8 cellular contexts compared by ENCODE assay signal in genomic region chr11:74749127-74749964, GRCh38. TPM values are rescaled to one million over a fixed set of nuclear protein-coding genes. Genes with fewer than 3 reads are reported as not detected.
DNase-seq lines count a peak whose midpoint lies in the region; ATAC-seq and TF ChIP-seq lines count a peak whose summit lies in the region.

No MANE protein-coding gene starts in this region.

- H3K36me3 ChIP-seq in GM06990 (ENCODE audit: control insufficient read depth, insufficient read depth, low read length) (no peaks in the 10 kb centered on the region), smooth muscle cell (ENCODE audit: low read depth) (no peaks in the 10 kb centered on the region)

- TF ChIP-seq CTCF in GM06990 (IDR thresholded peaks at IDR 0.05; ENCODE audit: insufficient read depth, low read length, poor library complexity, severe bottlenecking) (no peak), brain (conservative IDR thresholded peaks at IDR 0.05) (no peak), smooth muscle cell (IDR thresholded peaks at IDR 0.05; ENCODE audit: borderline replicate concordance, insufficient read depth, poor library complexity, severe bottlenecking) (no peak)

- H3K27ac ChIP-seq in smooth muscle cell (ENCODE audit: low read depth): peak overlapping the region; percentile 81

- H3K4me3 ChIP-seq in GM06990 (replicated peaks; ENCODE audit: low read depth, low read length): peak overlapping the region; percentile 73
- H3K4me3 ChIP-seq in smooth muscle cell: peak overlapping the region; percentile 91

- ATAC-seq in GM21619 (IDR thresholded peaks at IDR 0.05; ENCODE audit: unreplicated experiment): peak; percentile 44

- no peaks in the 10 kb centered on the region for H3K27me3 ChIP-seq in GM06990 (replicated peaks; ENCODE audit: control insufficient read depth, insufficient read depth, low read length)
- no peaks in the 10 kb centered on the region for H3K27me3 ChIP-seq in smooth muscle cell (ENCODE audit: low read depth)

- peak; percentile 81 for DNase-seq in GM06990 (ENCODE audit: extremely low read depth, insufficient read length)
- peak; percentile 34 for DNase-seq in T-helper 9 cell
- DNase-seq in iPS-NIHi11 (ENCODE audit: low spot score): peak; percentile 85
- no peak for DNase-seq in smooth muscle cell (lab: John Stamatoyannopoulos, UW; ENCODE audit: unreplicated experiment)
- no peak for DNase-seq in dedifferentiated amniotic fluid mesenchymal stem cell (ENCODE audit: extremely low spot score)

- peaks cover 27% of the 10 kb centered on the region for H4K20me1 ChIP-seq in smooth muscle cell (ENCODE audit: low read depth)

- H3K4me3 Mint-ChIP-seq in brain: peak overlapping the region; percentile 90 to 98 (median 95)

- H3K4me2 ChIP-seq in smooth muscle cell: peak overlapping the region; percentile 89

- H3K9me3 Mint-ChIP-seq in brain: peaks cover 0 to 8% (median 0%) of the 10 kb centered on the region in 5 experiments

- H3F3A ChIP-seq in smooth muscle cell (ENCODE audit: low read depth): peaks cover 15% of the 10 kb centered on the region

- peaks cover 50% of the 10 kb centered on the region for H3K4me1 Mint-ChIP-seq in brain

- H3K36me3 Mint-ChIP-seq in brain: peaks cover 23% of the 10 kb centered on the region

- no peak for TF ChIP-seq EP300 in Ishikawa (IDR thresholded peaks at IDR 0.05; ENCODE audit: borderline replicate concordance)

- H3K9me3 ChIP-seq in smooth muscle cell (replicated peaks; ENCODE audit: low read depth): no peaks in the 10 kb centered on the region

- H3K4me1 ChIP-seq in smooth muscle cell (ENCODE audit: low read depth): peaks cover 15% of the 10 kb centered on the region

- peak overlapping the region; percentile 96 for H3K9ac ChIP-seq in smooth muscle cell (ENCODE audit: low read depth)

- peak overlapping the region; percentile 82 to 95 (median 93) for H3K27ac Mint-ChIP-seq in brain

- 2% methylated on average over 62 of the region's 63 CpGs for WGBS in smooth muscle cell (ENCODE audit: low lambda C conversion rate)

- no peak for TF ChIP-seq RAD21 in Ishikawa (IDR thresholded peaks at IDR 0.05; ENCODE audit: low read depth)

- peak overlapping the region; percentile 68 for H2AFZ ChIP-seq in smooth muscle cell (ENCODE audit: low read depth)

- peaks cover 47% of the 10 kb centered on the region for H3K79me2 ChIP-seq in smooth muscle cell (ENCODE audit: low read depth)

- H3K27me3 Mint-ChIP-seq in brain: peaks cover 7% of the 10 kb centered on the region

TF ChIP-seq in Ishikawa, 13 proteins besides CTCF, POLR2A, EP300 and RAD21:
- TF ChIP-seq MAX (IDR thresholded peaks at IDR 0.05): peak; percentile 84
- TF ChIP-seq TCF12 (IDR thresholded peaks at IDR 0.05; ENCODE audit: low read depth): no peak

RNA-seq across cellular contexts. Expression of gene RNF169, which starts 0.7 kb away (rescaled TPM):
- 4.7 TPM for polyA plus RNA-seq in brain (ENCODE audit: insufficient read depth, low read depth, low replicate concordance)
- total RNA-seq in smooth muscle cell: 13.6 and 17.6 TPM in 2 replicates
- 2.2 and 3.2 TPM in 2 replicates for polyA plus RNA-seq in smooth muscle cell

RNA-seq across cellular contexts. Expression of gene CHRDL2, which starts 18.1 kb away (rescaled TPM):
- polyA plus RNA-seq in brain (ENCODE audit: insufficient read depth, low read depth, low replicate concordance) (0.76 TPM), smooth muscle cell (71.4 and 98.6 TPM in 2 replicates)
- 7.3 and 13.8 TPM in 2 replicates for total RNA-seq in smooth muscle cell

Comparison
In these comparisons a context has a peak if more than half of its experiments do, and no peak if none do; other contexts are left out.
1. DNase-seq: peak in GM06990 (single experiment), T-helper 9 cell (single experiment) and iPS-NIHi11 (single experiment); none in smooth muscle cell (single experiment) and dedifferentiated amniotic fluid mesenchymal stem cell (single experiment).
2. RNA of gene CHRDL2, which starts 18.1 kb away (polyA plus RNA-seq): 71.4 to 98.6 TPM in smooth muscle cell; 0.76 TPM in brain (single experiment); every median in the first group is over 10 times any median in the second.